27 cellular contexts compared by ENCODE assay signal in the genomic region with DNA sequence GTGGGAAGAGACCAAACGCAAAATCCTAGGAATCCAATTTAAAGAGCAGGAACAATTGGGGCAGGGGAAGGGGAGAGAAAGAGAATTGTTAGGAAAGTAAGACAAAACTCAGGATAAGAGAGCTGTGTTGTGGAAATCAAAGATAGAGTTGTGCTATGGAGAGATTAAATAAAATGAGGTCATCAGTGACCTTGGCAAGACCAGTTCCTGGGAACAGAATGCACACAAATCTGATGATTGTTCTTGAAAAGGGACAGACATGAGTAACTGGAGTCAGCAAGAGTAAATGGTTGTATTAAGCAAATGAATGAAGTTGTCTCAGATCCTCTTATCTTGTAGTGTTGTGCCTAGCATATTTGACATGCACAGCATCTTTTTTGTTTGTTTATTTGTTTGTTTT.
A peak's percentile ranks its signal among the peaks of the same experiment; 100 is the strongest.
DNase-seq lines count a peak whose midpoint lies in the region; ATAC-seq, FAIRE-seq and TF ChIP-seq lines count a peak whose summit lies in the region.
"Had no signal": no experiment of that assay in that cellular context is flagged by ENCODE, and none has a peak within 500 bp of the region (broad histone marks: within the 10 kb centered on the region; RNA-seq: fewer than 3 reads in every experiment).

No MANE protein-coding gene starts in this region.

- TF ChIP-seq CTCF in left ventricle myocardium inferior (IDR thresholded peaks at IDR 0.05; ENCODE audit: borderline replicate concordance) (no peak), heart left ventricle (IDR thresholded peaks at IDR 0.05) (no peak), choroid plexus epithelial cell (conservative IDR thresholded peaks at IDR 0.05; ENCODE audit: low read depth, low read length) (no peak), pancreas (IDR thresholded peaks at IDR 0.05) (no peak), ovary (IDR thresholded peaks at IDR 0.05) (no peak)

- DNase-seq in left ventricle myocardium inferior (no peak), heart left ventricle (no peak), choroid plexus epithelial cell (ENCODE audit: low read depth) (peak; percentile 7), pancreas (no peak), ovary (no peak)
- DNase-seq in NK-92 treated with Interleukin-12 subunit alpha and Interleukin-12 subunit beta, amount 100 ng/mL, for 24 hours (lab: John Stamatoyannopoulos, UW): no peak
- DNase-seq in stimulated activated effector memory CD8-positive, alpha-beta T cell treated with anti-CD3 and anti-CD28 coated beads, Interleukin-12 subunit alpha, Interleukin-12 subunit beta, amount 100 ng/mL, for 72 hours (ENCODE audit: low spot score in 2 of 2): no peak
- DNase-seq: ACHN, BE2C, DMS153, DND-41, Karpas-422, NCI-H1092 treated with DMSO at 0.1 percent for 48 hours, NCI-H1436, NCI-H187, NCI-H2081 treated with DMSO at 0.1 percent for 48 hours, NCI-H2171, NCI-H226, NCI-H510A, NCI-H69, OCI-M1, Peyer's patch, SHP77 treated with DMSO at 0.1 percent for 48 hours had no signal

- H3K4me1 ChIP-seq in left ventricle myocardium inferior: no peaks in the 10 kb centered on the region
- H3K4me1 ChIP-seq in heart left ventricle: peaks cover 0 to 3% (median 0%) of the 10 kb centered on the region in 12 donors
- H3K4me1 ChIP-seq in pancreas: peaks cover 0 to 3% (median 0%) of the 10 kb centered on the region in 3 donors
- no peaks in the 10 kb centered on the region for H3K4me1 ChIP-seq in ovary (ENCODE audit: insufficient read depth)
- H3K4me1 ChIP-seq: BE2C, Peyer's patch had no signal

- ATAC-seq in heart left ventricle (no peak), pancreas (peak in 3 of 4 donors; percentile 54 to 63 (median 62)), esophagus mucosa (no peak)
- no peak for ATAC-seq in stimulated activated effector memory CD8-positive, alpha-beta T cell treated with anti-CD3 and anti-CD28 coated beads, Interleukin-12 subunit alpha, Interleukin-12 subunit beta, amount 100 ng/mL, for 72 hours
- ATAC-seq: HCT116 had no signal

- no peak overlapping the region for H3K4me3 Mint-ChIP-seq in stimulated activated effector memory CD8-positive, alpha-beta T cell treated with anti-CD3 and anti-CD28 coated beads, Interleukin-12 subunit alpha, Interleukin-12 subunit beta, amount 100 ng/mL, for 72 hours
- H3K4me3 Mint-ChIP-seq: CD14-positive monocyte had no signal

- no peaks in the 10 kb centered on the region for H3K36me3 Mint-ChIP-seq in stimulated activated effector memory CD8-positive, alpha-beta T cell treated with anti-CD3 and anti-CD28 coated beads, Interleukin-12 subunit alpha, Interleukin-12 subunit beta, amount 100 ng/mL, for 72 hours
- H3K36me3 Mint-ChIP-seq: CD14-positive monocyte had no signal

- H3K36me3 ChIP-seq in left ventricle myocardium inferior (no peaks in the 10 kb centered on the region), heart left ventricle (no peaks in the 10 kb centered on the region), pancreas (no peaks in the 10 kb centered on the region), ovary (no peaks in the 10 kb centered on the region)
- H3K36me3 ChIP-seq: BE2C, Peyer's patch had no signal

- FAIRE-seq in pancreas (lab: Jason Lieb, UNC): no peak

- TF ChIP-seq EP300 in ovary (IDR thresholded peaks at IDR 0.05): no peak

- no peaks in the 10 kb centered on the region for H3K27me3 ChIP-seq in left ventricle myocardium inferior (ENCODE audit: low read depth)
- no peaks in the 10 kb centered on the region for H3K27me3 ChIP-seq in heart left ventricle
- peaks cover 0 to 4% (median 0%) of the 10 kb centered on the region in 4 donors for H3K27me3 ChIP-seq in pancreas
- H3K27me3 ChIP-seq in ovary: no peaks in the 10 kb centered on the region
- H3K27me3 ChIP-seq: BE2C, Peyer's patch had no signal

- intact Hi-C loops in left ventricle myocardium inferior (cut with micrococcal nuclease) (no loop called here), heart left ventricle (cut with DNase I) (loop anchor here in 2 of 10 donors (5.0 to 10.0 kb wide), 2 partner anchors 242 to 260 kb away; no protein-coding TSS in a partner anchor), pancreas (cut with DNase I) (no loop called here), ovary (cut with DNase I) (no loop called here)

- TF ChIP-seq POLR2A in heart left ventricle (IDR thresholded peaks at IDR 0.05) (no peak), ovary (IDR thresholded peaks at IDR 0.05) (no peak)

- H3K27ac Mint-ChIP-seq in stimulated activated effector memory CD8-positive, alpha-beta T cell treated with anti-CD3 and anti-CD28 coated beads, Interleukin-12 subunit alpha, Interleukin-12 subunit beta, amount 100 ng/mL, for 72 hours: no peak overlapping the region
- H3K27ac Mint-ChIP-seq: CD14-positive monocyte had no signal

- peaks cover 8% of the 10 kb centered on the region for H3K9me3 Mint-ChIP-seq in stimulated activated effector memory CD8-positive, alpha-beta T cell treated with anti-CD3 and anti-CD28 coated beads, Interleukin-12 subunit alpha, Interleukin-12 subunit beta, amount 100 ng/mL, for 72 hours

- H3K4me1 Mint-ChIP-seq in stimulated activated effector memory CD8-positive, alpha-beta T cell treated with anti-CD3 and anti-CD28 coated beads, Interleukin-12 subunit alpha, Interleukin-12 subunit beta, amount 100 ng/mL, for 72 hours: no peaks in the 10 kb centered on the region
- H3K4me1 Mint-ChIP-seq: CD14-positive monocyte had no signal

- H3K9me3 ChIP-seq in left ventricle myocardium inferior (replicated peaks): peaks cover 5% of the 10 kb centered on the region
- peaks cover 0 to 8% (median 0%) of the 10 kb centered on the region in 12 donors for H3K9me3 ChIP-seq in heart left ventricle
- no peaks in the 10 kb centered on the region for H3K9me3 ChIP-seq in pancreas
- H3K9me3 ChIP-seq in ovary: no peaks in the 10 kb centered on the region
- H3K9me3 ChIP-seq: BE2C, Peyer's patch had no signal

- no peak overlapping the region for H3K4me3 ChIP-seq in left ventricle myocardium inferior
- no peak overlapping the region for H3K4me3 ChIP-seq in heart left ventricle
- H3K4me3 ChIP-seq in choroid plexus epithelial cell (ENCODE audit: low read depth, low read length): no peak overlapping the region
- H3K4me3 ChIP-seq in pancreas: no peak overlapping the region
- H3K4me3 ChIP-seq in ovary: no peak overlapping the region
- H3K4me3 ChIP-seq: Peyer's patch had no signal

- WGBS in heart left ventricle, 4 donors: 33 to 83% (median 55%) methylated on average over 1 of the region's 1 CpG
- 40 to 87% methylated on average over 1 of the region's 1 CpG for WGBS in pancreas, 2 donors
- 34 to 57% (median 45%) methylated on average over 1 of the region's 1 CpG for WGBS in ovary, 3 donors

- H3K27ac ChIP-seq in left ventricle myocardium inferior (replicated peaks): peak overlapping the region; percentile 1
- no peak overlapping the region for H3K27ac ChIP-seq in heart left ventricle
- H3K27ac ChIP-seq in pancreas: no peak overlapping the region
- no peak overlapping the region for H3K27ac ChIP-seq in ovary
- H3K27ac ChIP-seq: 22Rv1, Peyer's patch had no signal

Comparison
In these comparisons a context has a peak if more than half of its experiments do, and no peak if none do; other contexts are left out.
1. ATAC-seq: peak in pancreas (3 of 4); none in heart left ventricle (0 of 4), esophagus mucosa (single experiment) and stimulated activated effector memory CD8-positive, alpha-beta T cell treated with anti-CD3 and anti-CD28 coated beads, Interleukin-12 subunit alpha, Interleukin-12 subunit beta, amount 100 ng/mL, for 72 hours (single experiment).